ENCODE assay signal across 18 cellular contexts in genomic region chr16:14492614-14493013, GRCh38.
DNase-seq lines count a peak whose midpoint lies in the region; ATAC-seq and TF ChIP-seq lines count a peak whose summit lies in the region.
"Had no signal": no experiment of that assay in that cellular context is flagged by ENCODE, and none has a peak within 500 bp of the region (broad histone marks: within the 10 kb centered on the region; RNA-seq: fewer than 3 reads in every experiment).

No MANE protein-coding gene starts in this region.

- H3K36me3 ChIP-seq in spleen: peaks cover 0 to 21% (median 0%) of the 10 kb centered on the region in 6 donors

- ATAC-seq in WTC11 (no peak), omental fat pad (ENCODE audit: low FRiP score) (no peak)

- no peaks in the 10 kb centered on the region for H3K9me3 ChIP-seq in spleen

- H3K4me1 ChIP-seq in spleen: peaks cover 0 to 48% (median 20%) of the 10 kb centered on the region in 6 donors

- intact Hi-C loops in spleen (cut with DNase I; ENCODE audit: low total_unique reads): no loop called here

- H3K4me1 Mint-ChIP-seq in WTC11 (peaks cover 47% of the 10 kb centered on the region), immature natural killer cell (peaks cover 62 to 68% of the 10 kb centered on the region in 2 donors)

- H3K27ac ChIP-seq in spleen: peak overlapping the region in 5 of 8 donors; percentile 48 to 71 (median 63)

- H3K27ac Mint-ChIP-seq in WTC11: peak overlapping the region; percentile 33
- peak overlapping the region; percentile 2 to 74 (median 57) for H3K27ac Mint-ChIP-seq in immature natural killer cell
- H3K27ac Mint-ChIP-seq: IgD-negative memory B cell had no signal

- no peak for TF ChIP-seq POLR2A in spleen (IDR thresholded peaks at IDR 0.05)

- H3K4me3 ChIP-seq in GM12865 (ENCODE audit: low read depth, low read length) (no peak overlapping the region), spleen (no peak overlapping the region)

- H3K27me3 Mint-ChIP-seq in WTC11 (ENCODE audit: low read depth) (no peaks in the 10 kb centered on the region), immature natural killer cell (ENCODE audit: low read depth in 3 of 3) (peaks cover 0 to 3% (median 0%) of the 10 kb centered on the region in 3 donors)
- H3K27me3 Mint-ChIP-seq: CD4-positive, alpha-beta memory T cell; IgD-negative memory B cell had no signal

- H3K27me3 ChIP-seq in spleen (replicated peaks in 1 of 7): no peaks in the 10 kb centered on the region

- TF ChIP-seq CTCF in GM12865 (IDR thresholded peaks at IDR 0.05; ENCODE audit: insufficient read depth, low read depth, low read length, missing control alignments) (no peak), WTC11 (IDR thresholded peaks at IDR 0.05) (no peak), spleen (IDR thresholded peaks at IDR 0.05 in 8 of 11, conservative IDR thresholded peaks at IDR 0.05 in 3 of 11) (no peak), omental fat pad (IDR thresholded peaks at IDR 0.05) (no peak)

- H3K9me3 Mint-ChIP-seq in WTC11 (no peaks in the 10 kb centered on the region), immature natural killer cell (no peaks in the 10 kb centered on the region)
- H3K9me3 Mint-ChIP-seq: CD4-positive, alpha-beta memory T cell; H9; IgD-negative memory B cell had no signal

- H3K36me3 Mint-ChIP-seq in WTC11: no peaks in the 10 kb centered on the region
- peaks cover 0 to 4% (median 4%) of the 10 kb centered on the region in 3 donors for H3K36me3 Mint-ChIP-seq in immature natural killer cell

- WGBS in spleen, 5 donors: 34 to 49% (median 44%) methylated on average over 2 of the region's 2 CpGs

- POLR2A ChIA-PET in WTC11 (lab: Charles Lee): no interaction called here

- H3K4me3 Mint-ChIP-seq in WTC11 (no peak overlapping the region), immature natural killer cell (peak overlapping the region; percentile 34 to 51 (median 45))
- H3K4me3 Mint-ChIP-seq: H9, IgD-negative memory B cell had no signal

- DNase-seq in GM12865 (ENCODE audit: low read depth) (peak; percentile 22), WTC11 (ENCODE audit: low spot score) (no peak), immature natural killer cell (no peak), spleen (no peak), omental fat pad (ENCODE audit: low spot score) (no peak), AG08396 (ENCODE audit: low spot score) (no peak), NCI-H187 treated with DMSO at 0.1 percent for 48 hours (lab: John Stamatoyannopoulos, UW) (no peak)
- DNase-seq: ACHN; Calu3; CD4-positive, alpha-beta memory T cell; DMS53; H9; NCI-H1930; NCI-H446; NCI-H69; RPMI8226; SIG-M5 had no signal

- CTCF ChIA-PET in WTC11 (lab: Charles Lee): no interaction called here

TF ChIP-seq in WTC11, 78 proteins besides CTCF, POLR2A, EP300 and RAD21:
- TF ChIP-seq TCF7 (CRISPR knock-in tag; IDR thresholded peaks at IDR 0.05; ENCODE audit: low read depth) (no peak), CREB1 (CRISPR knock-in tag; IDR thresholded peaks at IDR 0.05) (no peak)
